Comparison of ENCODE assay signal across 8 cellular contexts in the genomic region with DNA sequence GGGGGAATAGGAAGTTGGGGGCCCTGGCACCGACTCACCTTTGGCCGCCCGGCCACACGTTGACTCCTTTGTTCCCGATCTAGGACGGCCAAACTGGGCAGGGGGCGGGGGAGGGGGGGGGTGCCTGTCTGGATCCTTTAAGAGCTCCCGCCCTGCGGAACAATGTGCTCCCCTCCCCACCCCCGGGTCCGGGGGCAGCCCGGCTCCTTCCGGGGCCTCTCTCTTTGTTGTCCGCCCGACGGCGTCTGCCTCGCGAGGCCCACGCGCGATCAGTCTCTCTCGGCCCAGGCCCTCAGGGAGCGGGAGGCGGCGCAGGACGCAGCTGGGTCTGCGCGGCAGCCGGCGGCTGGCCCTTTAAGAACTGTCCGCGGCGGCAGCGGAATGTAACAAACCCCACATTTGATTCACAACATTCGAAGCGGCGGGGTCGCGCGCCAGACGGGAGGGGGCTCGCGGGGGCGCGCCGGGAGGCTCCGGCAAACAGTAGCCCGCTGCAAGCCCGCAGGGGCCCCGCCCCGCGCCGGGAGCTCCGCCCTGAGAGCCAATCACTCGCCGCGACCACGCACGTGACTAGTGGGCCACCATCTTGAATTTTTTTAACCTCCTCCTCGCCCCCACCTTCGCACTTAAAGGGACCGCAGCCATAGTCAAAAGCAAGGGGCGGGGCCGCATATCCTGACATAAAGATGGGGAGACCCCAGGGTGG. TPM values are rescaled to one million over a fixed set of nuclear protein-coding genes. Genes with fewer than 3 reads are reported as not detected.
DNase-seq lines count a peak whose midpoint lies in the region; ATAC-seq, FAIRE-seq and TF ChIP-seq lines count a peak whose summit lies in the region.

Gene RNF44, minus strand, starts transcription at position 501 of the 706 bp plus-strand sequence. CDS start 4,930 bp downstream, outside the sequence.

- dilution Hi-C loops in endothelial cell of umbilical vein (cut with MboI; ENCODE audit: extremely low pct_ligation_motif_present, low sequenced_read_pairs) = no loop called here

- peak within 1 kb of the TSS; percentile 90 for H3K4me2 ChIP-seq in OCI-LY3 (ENCODE audit: low read length)
- peak within 1 kb of the TSS; percentile 76 for H3K4me2 ChIP-seq in endothelial cell of umbilical vein (ENCODE audit: insufficient read depth, low read length)

- peak; percentile 54 for ATAC-seq in GM21528 (IDR thresholded peaks at IDR 0.05; ENCODE audit: low FRiP score, unreplicated experiment)

- DNase-seq in DMS 273 (lab: John Stamatoyannopoulos, UW; ENCODE audit: unreplicated experiment) (peak; percentile 99), HuH-7.5 (ENCODE audit: low spot score) (peak; percentile 94), endothelial cell of umbilical vein (ENCODE audit: low read depth, low spot score) (peak; percentile 98), midbrain (lab: John Stamatoyannopoulos, UW) (peak; percentile 98)
- DNase-seq in activated CD8-positive, alpha-beta memory T cell treated with anti-CD3 and anti-CD28 coated beads, Interleukin-2, amount 50 U/mL, for 48 hours = peak; percentile 98
- DNase-seq in stimulated activated CD8-positive, alpha-beta memory T cell treated with anti-CD3 and anti-CD28 coated beads, Interleukin-15, amount 100 ng/mL, for 48 hours (ENCODE audit: low read depth in 2 of 2) = peak; percentile 98 to 99

- intact Hi-C loops in endothelial cell of umbilical vein (cut with micrococcal nuclease) = loop anchor here (1.0 to 10.0 kb wide), 9 partner anchors 78 to 958 kb away; partner anchors contain the start of genes CLTB, FAF2, HIGD2A and KIAA1191

- TF ChIP-seq POLR2A in endothelial cell of umbilical vein (IDR thresholded peaks at IDR 0.05; ENCODE audit: low read depth, low read length) = no peak

- POLR2A ChIA-PET in endothelial cell of umbilical vein (lab: Charles Lee) = interaction anchor here (0.5 to 1.6 kb wide), 6 partner anchors 10 to 470 kb away, joined by 3 to 6 read pairs (median 4); partner anchors contain the start of genes NOP16 and UIMC1

- H4K20me1 ChIP-seq in OCI-LY3 (ENCODE audit: insufficient read depth, low read length) = peaks cover 29% of the 10 kb centered on the region
- no peaks in the 10 kb centered on the region for H4K20me1 ChIP-seq in endothelial cell of umbilical vein (replicated peaks; ENCODE audit: control insufficient read depth, extremely low read depth, insufficient read depth, low read length)

- peaks cover 41% of the 10 kb centered on the region for H3K4me1 ChIP-seq in OCI-LY3 (ENCODE audit: low read length)
- H3K4me1 ChIP-seq in endothelial cell of umbilical vein (ENCODE audit: control insufficient read depth, extremely low read depth, insufficient read depth, low read length) = peaks cover 52% of the 10 kb centered on the region

- CTCF ChIA-PET in endothelial cell of umbilical vein (lab: Charles Lee) = interaction anchor here (1.0 to 5.0 kb wide), 10 partner anchors 22 to 172 kb away, joined by 3 to 27 read pairs (median 4); partner anchors contain the start of genes ARL10, CLTB and FAF2

- H3K4me3 ChIP-seq in OCI-LY3 (ENCODE audit: low read length) = peak within 1 kb of the TSS; percentile 94
- peak within 1 kb of the TSS; percentile 68 to 79 (median 79) for H3K4me3 ChIP-seq in endothelial cell of umbilical vein (replicated peaks in 1 of 3; ENCODE audit: insufficient read depth in 1 of 3, low read depth in 1 of 3, low read length in 3 of 3)

- peaks cover 50% of the 10 kb centered on the region for H3K79me2 ChIP-seq in OCI-LY3 (ENCODE audit: low read length)
- H3K79me2 ChIP-seq in endothelial cell of umbilical vein (ENCODE audit: control insufficient read depth, insufficient read depth, low read length) = peaks cover 33% of the 10 kb centered on the region

- peak within 1 kb of the TSS; percentile 97 for H3K9ac ChIP-seq in OCI-LY3 (ENCODE audit: low read length)
- peak within 1 kb of the TSS; percentile 86 for H3K9ac ChIP-seq in endothelial cell of umbilical vein (replicated peaks; ENCODE audit: extremely low read depth, insufficient read depth, low read length)

- H2AFZ ChIP-seq in OCI-LY3 (ENCODE audit: low read depth, low read length) (peak within 1 kb of the TSS; percentile 41; the same call in 1 of the 2 replicates), endothelial cell of umbilical vein (ENCODE audit: low read depth, low read length) (peak within 1 kb of the TSS; percentile 88)

- H3K36me3 ChIP-seq in OCI-LY3 (replicated peaks; ENCODE audit: low read depth, low read length) (peaks cover 16% of the 10 kb centered on the region), endothelial cell of umbilical vein (ENCODE audit: control insufficient read depth in 2 of 2, extremely low read depth in 1 of 2, insufficient read depth in 2 of 2, low read length in 2 of 2) (peaks cover 0 to 1% of the 10 kb centered on the region in 2 experiments)

- TF ChIP-seq CTCF in OCI-LY3 (IDR thresholded peaks at IDR 0.05; ENCODE audit: low read depth, low read length) (no peak), endothelial cell of umbilical vein (IDR thresholded peaks at IDR 0.05; ENCODE audit: extremely low read depth in 1 of 2, insufficient read depth in 1 of 2, low read depth in 1 of 2, low read length in 2 of 2) (no peak)

- H3K27ac ChIP-seq in OCI-LY3 (ENCODE audit: low read length) = peak within 1 kb of the TSS; percentile 81
- peak within 1 kb of the TSS; percentile 83 for H3K27ac ChIP-seq in endothelial cell of umbilical vein (ENCODE audit: insufficient read depth, low read depth, low read length)

- no peak for FAIRE-seq in endothelial cell of umbilical vein (lab: Jason Lieb, UNC)

- H3K9me3 ChIP-seq in OCI-LY3 (ENCODE audit: insufficient read depth, low read length) (no peaks in the 10 kb centered on the region), endothelial cell of umbilical vein (replicated peaks; ENCODE audit: control insufficient read depth, insufficient read depth, low read length) (no peaks in the 10 kb centered on the region)

- no peaks in the 10 kb centered on the region for H3K9me1 ChIP-seq in endothelial cell of umbilical vein (replicated peaks; ENCODE audit: control insufficient read depth, extremely low read depth, insufficient read depth, low read length)

- H3K27me3 ChIP-seq in OCI-LY3 (ENCODE audit: low read depth, low read length) = no peaks in the 10 kb centered on the region
- H3K27me3 ChIP-seq in endothelial cell of umbilical vein (ENCODE audit: control insufficient read depth in 2 of 2, insufficient read depth in 2 of 2, low read length in 2 of 2) = no peaks in the 10 kb centered on the region

- no TSS peak for BruUV-seq in endothelial cell of umbilical vein (replicated peaks; lab: Mats Ljungman, UMichigan)

TF ChIP-seq in endothelial cell of umbilical vein, 7 proteins besides CTCF, POLR2A, EP300 and RAD21:
- TF ChIP-seq, protein P1, sequence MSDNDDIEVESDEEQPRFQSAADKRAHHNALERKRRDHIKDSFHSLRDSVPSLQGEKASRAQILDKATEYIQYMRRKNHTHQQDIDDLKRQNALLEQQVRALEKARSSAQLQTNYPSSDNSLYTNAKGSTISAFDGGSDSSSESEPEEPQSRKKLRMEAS (IDR thresholded peaks at IDR 0.05; ENCODE audit: insufficient read depth, insufficient read length) = peak; percentile 92
- no peak for TF ChIP-seq JUN (IDR thresholded peaks at IDR 0.05; ENCODE audit: borderline replicate concordance, insufficient read depth, insufficient read length, low read depth)
- TF ChIP-seq EZH2 (IDR thresholded peaks at IDR 0.05; ENCODE audit: borderline replicate concordance, low read depth, low read length, severe bottlenecking) = no peak
- peak; percentile 36 for TF ChIP-seq POLR2AphosphoS5 (IDR thresholded peaks at IDR 0.05; ENCODE audit: insufficient read depth, low read depth, low read length)
- TF ChIP-seq MYC (IDR thresholded peaks at IDR 0.05; ENCODE audit: low read depth, low read length) = no peak
TF ChIP-seq in endothelial cell of umbilical vein: peak in this region for 2.

RNA-seq across cellular contexts. Expression of gene RNF44, which starts in this region (rescaled TPM):
- 50.2 and 51.5 TPM in 2 replicates for total RNA-seq in endothelial cell of umbilical vein
- polyA plus RNA-seq in endothelial cell of umbilical vein = 19.8 and 24.4 TPM in 2 replicates
- polyA plus RNA-seq in endothelial cell of umbilical vein (2011; cell fraction: cytosol; rRNA removed) = 9.4 and 14.2 TPM in 2 replicates
- 92.2 and 101 TPM in 2 replicates for polyA plus RNA-seq in endothelial cell of umbilical vein (2011; cell fraction: nucleus; rRNA removed)
- polyA plus RNA-seq in endothelial cell of umbilical vein (2012) = 18.6 and 27.9 TPM in 2 replicates
- polyA minus RNA-seq in endothelial cell of umbilical vein = 12.4 and 16.3 TPM in 2 replicates
- 17.8 TPM for polyA minus RNA-seq in endothelial cell of umbilical vein (2011; cell fraction: cytosol; rRNA and poly(A)+ RNA removed)
- polyA minus RNA-seq in endothelial cell of umbilical vein (2011; cell fraction: nucleus; rRNA and poly(A)+ RNA removed) = 30.6 and 52.0 TPM in 2 replicates

Comparison
In these comparisons a context has a peak if more than half of its experiments do, and no peak if none do; other contexts are left out.
1. Peak in every context shown above with its lines: DNase-seq, ATAC-seq, H3K4me3 ChIP-seq and H3K27ac ChIP-seq.